Comparison of ENCODE assay signal across 8 cellular contexts in the genomic region with DNA sequence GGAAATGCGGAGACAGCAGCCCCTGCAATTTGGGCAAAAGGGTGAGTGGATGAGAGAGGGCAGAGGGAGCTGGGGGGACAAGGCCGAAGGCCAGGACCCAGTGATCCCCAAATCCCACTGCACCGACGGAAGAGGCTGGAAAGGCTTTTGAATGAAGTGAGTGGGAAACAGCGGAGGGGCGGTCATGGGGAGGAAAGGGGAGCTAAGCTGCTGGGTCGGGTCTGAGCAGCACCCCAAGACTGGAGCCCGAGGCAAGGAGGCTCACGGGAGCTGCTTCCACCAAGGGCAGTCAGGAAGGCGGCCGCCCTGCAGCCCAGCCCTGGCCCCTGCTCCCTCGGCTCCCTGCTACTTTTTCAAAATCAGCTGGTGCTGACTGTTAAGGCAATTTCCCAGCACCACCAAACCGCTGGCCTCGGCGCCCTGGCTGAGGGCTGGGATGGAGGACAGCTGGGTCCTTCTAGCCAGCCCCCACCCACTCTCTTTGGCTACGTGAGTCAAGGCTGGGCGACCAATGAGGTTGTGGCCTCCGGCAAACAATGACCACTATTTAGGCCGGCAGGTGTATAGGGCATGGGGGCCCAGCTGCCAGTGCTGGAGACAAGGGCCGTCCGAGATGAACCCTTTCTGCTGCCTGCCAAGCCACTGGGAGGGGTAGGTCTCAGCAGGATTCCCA.
DNase-seq lines count a peak whose midpoint lies in the region; ATAC-seq lines count a peak whose summit lies in the region.

No MANE protein-coding gene starts in this region.

- DNase-seq in NCI-H748 (lab: John Stamatoyannopoulos, UW; ENCODE audit: unreplicated experiment) (peak; percentile 86), NCI-H526 treated with DMSO at 0.1 percent for 48 hours (lab: John Stamatoyannopoulos, UW) (no peak), middle frontal gyrus (ENCODE audit: extremely low spot score, low spot score) (no peak), NCI-H1417 treated with DMSO at 0.1 percent for 48 hours (lab: John Stamatoyannopoulos, UW) (no peak)

- H3K27ac ChIP-seq in ACC112 (ENCODE audit: low read depth, low read length) (peak overlapping the region; percentile 78; the same call in 1 of the 2 replicates), duodenal mucosa (ENCODE audit: low read depth, low read length) (peak overlapping the region; percentile 66), muscle layer of duodenum (ENCODE audit: low read length) (peak overlapping the region; percentile 67)

- peaks cover 28% of the 10 kb centered on the region for H3K4me1 ChIP-seq in ACC112 (ENCODE audit: control insufficient read depth, insufficient read depth, low read length, unreplicated experiment)
- peaks cover 20 to 24% of the 10 kb centered on the region in 2 donors for H3K4me1 ChIP-seq in duodenal mucosa (ENCODE audit: control insufficient read depth in 1 of 2, insufficient read depth in 2 of 2, low read length in 2 of 2)
- H3K4me1 ChIP-seq in muscle layer of duodenum (ENCODE audit: control insufficient read depth in 1 of 2, insufficient read depth in 2 of 2, low read length in 2 of 2), result peaks cover 3 to 8% of the 10 kb centered on the region in 2 donors

- no peaks in the 10 kb centered on the region for H3K79me2 ChIP-seq in ACC112 (ENCODE audit: control insufficient read depth, insufficient read depth, low read length, unreplicated experiment)

- H3K4me3 ChIP-seq in ACC112 (ENCODE audit: low read depth, low read length), result peak overlapping the region; percentile 74
- peak overlapping the region; percentile 58 to 61 for H3K4me3 ChIP-seq in duodenal mucosa (ENCODE audit: low read depth in 1 of 2, low read length in 2 of 2)
- H3K4me3 ChIP-seq in muscle layer of duodenum (ENCODE audit: low read depth in 1 of 2, low read length in 2 of 2), result peak overlapping the region; percentile 50 to 54

- H3K9me3 ChIP-seq in duodenal mucosa (ENCODE audit: control insufficient read depth in 1 of 2, low read length in 2 of 2), result no peaks in the 10 kb centered on the region
- no peaks in the 10 kb centered on the region for H3K9me3 ChIP-seq in muscle layer of duodenum (ENCODE audit: control insufficient read depth in 1 of 2, low read length in 2 of 2)

- H3K36me3 ChIP-seq in ACC112 (ENCODE audit: insufficient read depth, low read length), result no peaks in the 10 kb centered on the region
- no peaks in the 10 kb centered on the region for H3K36me3 ChIP-seq in duodenal mucosa (ENCODE audit: control insufficient read depth in 1 of 2, insufficient read depth in 2 of 2, low read length in 2 of 2)
- H3K36me3 ChIP-seq in muscle layer of duodenum (ENCODE audit: control insufficient read depth in 1 of 2, insufficient read depth in 2 of 2, low read length in 2 of 2), result no peaks in the 10 kb centered on the region

- no peaks in the 10 kb centered on the region for H3K27me3 ChIP-seq in ACC112 (ENCODE audit: insufficient read depth, low read length)
- H3K27me3 ChIP-seq in duodenal mucosa (ENCODE audit: control insufficient read depth in 1 of 2, insufficient read depth in 2 of 2, low read length in 2 of 2), result no peaks in the 10 kb centered on the region
- H3K27me3 ChIP-seq in muscle layer of duodenum (ENCODE audit: low read depth, low read length), result no peaks in the 10 kb centered on the region

- H3K9ac ChIP-seq in duodenal mucosa (ENCODE audit: low read depth in 1 of 2, low read length in 2 of 2), result peak overlapping the region; percentile 25 to 61

- H2AFZ ChIP-seq in ACC112 (ENCODE audit: low read length, unreplicated experiment), result no peak overlapping the region

- ATAC-seq in HG03095 (IDR thresholded peaks at IDR 0.05; ENCODE audit: unreplicated experiment), result no peak
